In the genomic region with DNA sequence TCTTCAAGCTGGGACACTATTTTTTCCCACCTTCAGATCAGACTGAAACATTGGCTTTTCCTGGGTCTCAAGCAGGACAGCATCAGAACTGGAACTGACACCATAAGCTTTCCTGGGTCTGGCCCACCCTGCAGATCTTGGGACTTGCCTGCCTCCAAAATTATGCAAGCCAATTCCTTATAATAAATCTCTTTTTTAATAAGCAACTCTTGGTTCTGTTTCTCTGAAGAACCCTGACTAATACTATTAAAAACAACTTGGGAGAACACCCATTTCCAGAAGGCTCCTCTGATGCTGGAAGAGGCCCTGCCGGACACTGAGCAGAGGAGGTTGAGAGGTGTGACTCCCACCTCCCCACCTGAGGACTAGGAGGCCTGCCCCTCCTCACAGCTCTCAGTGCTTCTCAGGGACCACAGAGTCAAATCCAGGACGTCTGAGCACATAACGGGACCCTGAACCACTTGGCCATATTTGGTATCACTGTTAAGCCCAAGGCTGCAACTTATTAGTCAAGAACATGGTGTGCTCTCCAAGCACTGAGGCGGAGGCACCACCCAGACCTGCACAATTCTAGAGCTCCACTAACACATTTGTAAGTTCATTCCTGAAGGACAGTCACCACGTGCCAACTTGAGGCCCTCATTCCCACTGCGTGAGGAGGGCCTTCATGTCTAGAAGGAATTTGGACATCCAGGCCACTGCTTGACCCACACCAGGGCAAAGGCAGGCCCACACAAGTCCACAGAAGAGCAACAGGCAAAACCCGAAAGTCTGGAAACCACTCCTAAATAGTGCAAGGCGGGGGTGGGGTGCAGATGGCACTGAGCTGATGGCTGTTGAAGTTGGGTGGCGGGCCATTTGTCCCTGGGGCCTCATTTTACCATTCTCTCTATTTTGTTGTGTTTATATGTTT, we compare ENCODE assay signal across 24 cellular contexts. TPM values are rescaled to one million over a fixed set of nuclear protein-coding genes. Genes with fewer than 3 reads are reported as not detected.
"Had no signal": no experiment of that assay in that cellular context is flagged by ENCODE, and none has a peak within 500 bp of the region (broad histone marks: within the 10 kb centered on the region; RNA-seq: fewer than 3 reads in every experiment).

No MANE protein-coding gene starts in this region.

- ATAC-seq: activated T-cell treated with anti-CD3 and anti-CD28 coated beads, Interleukin-2, amount 50 U/mL, for 4 hours; activated T-helper 17 cell treated with anti-CD3 and anti-CD28 coated beads, Interleukin-2, amount 50 U/mL, for 72 hours; PC-3 had no signal

- DNase-seq: activated CD4-positive, alpha-beta memory T cell treated with anti-CD3 and anti-CD28 coated beads for 36 hours; activated CD4-positive, alpha-beta T cell treated with anti-CD3 and anti-CD28 coated beads, Interleukin-2, amount 10 ng/mL, durations not matched to agents 7 days and 5 days; activated CD4-positive, CD25-positive, alpha-beta regulatory T cell; activated CD8-positive, alpha-beta memory T cell treated with anti-CD3 and anti-CD28 coated beads for 24 hours; activated gamma-delta T cell; activated naive CD4-positive, alpha-beta T cell treated with anti-CD3 and anti-CD28 coated beads for 36 hours; activated T-cell treated with anti-CD3 and anti-CD28 coated beads, Interleukin-2, amount 50 U/mL, for 4 hours; amygdala; MM.1S; NCI-H1105; NCI-H1436; NCI-H1694 treated with DMSO at 0.1 percent for 48 hours; NCI-H2029 treated with DMSO at 0.1 percent for 48 hours; NCI-H510A treated with DMSO at 0.1 percent for 48 hours; PC-3; Right ventricle myocardium superior; SJCRH30; SK-N-SH; T-helper 1 cell had no signal

- H3K36me3 ChIP-seq: cardiac muscle cell, SJCRH30 had no signal

- H3K27ac ChIP-seq: cardiac muscle cell, SJCRH30, VCaP had no signal

- H3K4me3 ChIP-seq: cardiac muscle cell, SJCRH30 had no signal

- FAIRE-seq: astrocyte had no signal

- H3K9me3 ChIP-seq: SJCRH30, SK-N-SH had no signal

- H3K4me1 ChIP-seq: SJCRH30 had no signal

RNA-seq across cellular contexts. Expression of a gene that starts 9.5 kb away (rescaled TPM):
- total RNA-seq: activated CD4-positive, alpha-beta memory T cell treated with anti-CD3 and anti-CD28 coated beads for 36 hours; activated CD4-positive, alpha-beta T cell treated with anti-CD3 and anti-CD28 coated beads, Interleukin-2, amount 10 ng/mL, durations not matched to agents 7 days and 5 days; activated naive CD4-positive, alpha-beta T cell treated with anti-CD3 and anti-CD28 coated beads for 36 hours; activated T-helper 17 cell treated with anti-CD3 and anti-CD28 coated beads, Interleukin-2, amount 50 U/mL, for 72 hours; SJCRH30; T-helper 2 cell treated with Interferon-gamma antibody and Interleukin-4, amounts not matched to agents 100 ng/mL and 5 ng/mL, for 36 hours had no signal
